In the genomic region with DNA sequence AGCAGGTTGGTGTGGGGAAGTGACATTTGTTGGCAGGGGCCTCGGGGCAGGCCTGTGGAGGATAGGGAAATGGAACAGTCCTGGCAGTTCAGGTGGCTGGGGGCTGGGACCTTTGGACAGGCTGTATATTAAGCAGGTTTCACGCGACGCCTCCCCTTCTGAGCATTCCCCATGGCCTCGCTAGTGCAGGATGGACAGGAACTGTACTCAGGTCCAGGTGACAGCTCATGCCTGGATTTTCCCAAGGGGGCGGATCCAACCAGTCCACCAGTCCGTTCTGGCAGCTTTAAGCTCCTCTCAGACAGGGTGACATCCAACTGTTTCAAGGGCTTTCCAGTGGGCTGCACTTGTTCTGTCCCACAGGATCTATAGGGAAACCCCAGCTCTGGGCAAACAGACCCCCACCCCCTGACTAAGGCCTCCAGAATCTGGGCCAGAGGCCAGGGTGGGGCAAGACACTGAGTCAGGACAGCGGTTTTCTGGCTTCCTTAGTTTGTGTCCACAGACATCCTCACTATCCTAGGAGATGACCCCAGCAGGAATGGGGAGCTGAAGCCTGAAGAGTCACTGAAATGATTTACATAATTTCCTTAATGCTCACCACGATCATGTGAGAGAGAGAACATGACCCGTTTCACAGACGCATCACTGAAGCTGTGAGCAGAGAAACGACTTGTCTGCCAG, we compare ENCODE assay signal across 10 cellular contexts. TPM values are rescaled to one million over a fixed set of nuclear protein-coding genes. Genes with fewer than 3 reads are reported as not detected.
DNase-seq lines count a peak whose midpoint lies in the region; ATAC-seq and TF ChIP-seq lines count a peak whose summit lies in the region.
"Had no signal": no experiment of that assay in that cellular context is flagged by ENCODE, and none has a peak within 500 bp of the region (broad histone marks: within the 10 kb centered on the region; RNA-seq: fewer than 3 reads in every experiment).

No MANE protein-coding gene starts in this region.

- no peak overlapping the region for H2AFZ ChIP-seq in osteoblast (ENCODE audit: low read length)

- WGBS in gastroesophageal sphincter (ENCODE audit: low coverage in 1 of 2), 2 donors: 43 to 54% methylated on average over 6 to 11 of the region's 12 CpGs

- no peak overlapping the region for H3K4me3 Mint-ChIP-seq in Calu3 (ENCODE audit: low read depth, unreplicated experiment)
- H3K4me3 Mint-ChIP-seq: dendritic cell treated with granulocyte-macrophage colony-stimulating factor and Interleukin-4, amounts not matched to agents 40 ng/mL and 50 ng/mL, for 4 days had no signal

- H3K36me3 Mint-ChIP-seq in Calu3 (ENCODE audit: insufficient read depth, unreplicated experiment): no peaks in the 10 kb centered on the region

- peak overlapping the region; percentile 93 for H3K27ac ChIP-seq in osteoblast (ENCODE audit: low read depth, low read length)
- H3K27ac ChIP-seq in gastroesophageal sphincter: no peak overlapping the region

- no peaks in the 10 kb centered on the region for H3K27me3 Mint-ChIP-seq in Calu3 (ENCODE audit: unreplicated experiment)

- TF ChIP-seq POLR2A in gastroesophageal sphincter (IDR thresholded peaks at IDR 0.05): no peak

- intact Hi-C loops in Calu3 (cut with micrococcal nuclease; ENCODE audit: unreplicated experiment): no loop called here

- CTCF ChIA-PET in Calu3 (lab: Charles Lee): interaction anchor here (0.6 kb wide), 1 partner anchor 14 kb away, joined by 3 read pairs; no protein-coding TSS in a partner anchor

- H3K79me2 ChIP-seq in osteoblast (ENCODE audit: insufficient read depth, low read length): no peaks in the 10 kb centered on the region

- H3K4me2 ChIP-seq in osteoblast (ENCODE audit: insufficient read depth, low read length): peak overlapping the region; percentile 62

- H3K4me3 ChIP-seq in osteoblast (ENCODE audit: insufficient read depth, low read length): peak overlapping the region; percentile 16
- no peak overlapping the region for H3K4me3 ChIP-seq in gastroesophageal sphincter

- no TSS peak for BruUV-seq in Calu3 (replicated peaks; lab: Mats Ljungman, UMichigan)

- H3K27me3 ChIP-seq in osteoblast (ENCODE audit: insufficient read depth, low read length) (no peaks in the 10 kb centered on the region), gastroesophageal sphincter (no peaks in the 10 kb centered on the region)

- ATAC-seq in left lobe of liver (no peak), GM19455 (IDR thresholded peaks at IDR 0.05; ENCODE audit: unreplicated experiment) (no peak), gastroesophageal sphincter (no peak)

- H3K36me3 ChIP-seq in osteoblast (ENCODE audit: insufficient read depth, low read length): no peaks in the 10 kb centered on the region
- no peaks in the 10 kb centered on the region for H3K36me3 ChIP-seq in gastroesophageal sphincter

- H3K27ac Mint-ChIP-seq in Calu3 (ENCODE audit: unreplicated experiment): peak overlapping the region; percentile 17
- H3K27ac Mint-ChIP-seq: dendritic cell treated with granulocyte-macrophage colony-stimulating factor and Interleukin-4, amounts not matched to agents 40 ng/mL and 50 ng/mL, for 4 days had no signal

- H3K4me1 Mint-ChIP-seq in Calu3 (ENCODE audit: low read depth, unreplicated experiment): peaks cover 45% of the 10 kb centered on the region

- DNase-seq in Calu3: peak; percentile 61
- peak; percentile 81 for DNase-seq in NCI-H226
- peak; percentile 63 for DNase-seq in dedifferentiated amniotic fluid mesenchymal stem cell (ENCODE audit: extremely low spot score)
- peak; percentile 94 for DNase-seq in osteoblast (ENCODE audit: insufficient read length, low spot score, missing footprints)
- DNase-seq in left lobe of liver (ENCODE audit: low spot score): no peak
- no peak for DNase-seq in activated gamma-delta T cell (lab: John Stamatoyannopoulos, UW)
- DNase-seq: NCI-H1694 had no signal

- no peak for TF ChIP-seq EP300 in gastroesophageal sphincter (IDR thresholded peaks at IDR 0.05)

- H3K4me1 ChIP-seq in osteoblast (ENCODE audit: insufficient read depth, low read length): peaks cover 45% of the 10 kb centered on the region
- H3K4me1 ChIP-seq in gastroesophageal sphincter: no peaks in the 10 kb centered on the region

- H3K9me3 Mint-ChIP-seq in Calu3 (ENCODE audit: low read depth, unreplicated experiment): peaks cover 2% of the 10 kb centered on the region
- H3K9me3 Mint-ChIP-seq: dendritic cell treated with granulocyte-macrophage colony-stimulating factor and Interleukin-4, amounts not matched to agents 40 ng/mL and 50 ng/mL, for 4 days had no signal

- TF ChIP-seq CTCF in Calu3 (IDR thresholded peaks at IDR 0.05; ENCODE audit: unreplicated experiment): no peak
- no peak for TF ChIP-seq CTCF in osteoblast (IDR thresholded peaks at IDR 0.05; ENCODE audit: extremely low read depth, low read depth, low read length)
- no peak for TF ChIP-seq CTCF in gastroesophageal sphincter (IDR thresholded peaks at IDR 0.05)

- H3K9me3 ChIP-seq in osteoblast (ENCODE audit: low read depth, low read length) (no peaks in the 10 kb centered on the region), gastroesophageal sphincter (no peaks in the 10 kb centered on the region)

- no peaks in the 10 kb centered on the region for H4K20me1 ChIP-seq in osteoblast (ENCODE audit: insufficient read depth, low read length)

RNA-seq across cellular contexts. Expression of a gene that starts 20.9 kb away (rescaled TPM):
- total RNA-seq in Calu3 (2022): 0.80 TPM in 1 of 2 replicates, not detected in the other
- total RNA-seq in osteoblast: not detected in 2 replicates
- not detected for total RNA-seq in left lobe of liver
- total RNA-seq in gastroesophageal sphincter: 1 to 10 TPM in 1 of 4 donors, not detected in 3; 1.1 TPM

RNA-seq across cellular contexts. Expression of a gene that starts 34.1 kb away (rescaled TPM):
- total RNA-seq in Calu3 (2022): not detected in 2 replicates
- total RNA-seq in osteoblast: not detected in 2 replicates
- total RNA-seq in left lobe of liver: not detected
- total RNA-seq in gastroesophageal sphincter: not detected

Comparison
In these comparisons a context has a peak if more than half of its experiments do, and no peak if none do; other contexts are left out.
1. DNase-seq: peak in Calu3 (single experiment), NCI-H226 (single experiment), dedifferentiated amniotic fluid mesenchymal stem cell (single experiment) and osteoblast (single experiment); none in left lobe of liver (single experiment) and activated gamma-delta T cell (single experiment).